Comparison of ENCODE assay signal across 20 cellular contexts in the genomic region with DNA sequence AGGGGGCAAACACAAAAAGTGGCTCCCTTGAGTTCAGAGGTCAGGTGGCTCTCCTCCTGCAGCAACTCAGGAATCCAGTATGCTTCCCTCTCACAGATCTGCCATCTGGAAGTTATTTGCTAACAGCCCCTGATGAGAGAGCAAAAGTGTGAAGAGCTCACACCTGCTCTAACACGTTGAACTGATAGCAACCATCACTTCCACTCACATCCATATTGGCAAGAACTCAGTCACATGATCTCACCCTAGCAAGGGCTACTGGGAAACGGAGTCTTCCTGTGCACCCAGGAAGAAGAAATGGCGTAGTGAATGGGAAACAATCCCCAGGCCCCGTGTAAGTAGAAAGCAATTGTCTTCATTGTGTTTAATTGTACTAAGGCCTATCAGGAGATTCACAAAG. TPM values are rescaled to one million over a fixed set of nuclear protein-coding genes. Genes with fewer than 3 reads are reported as not detected.
DNase-seq lines count a peak whose midpoint lies in the region; ATAC-seq, FAIRE-seq and TF ChIP-seq lines count a peak whose summit lies in the region.
"Had no signal": no experiment of that assay in that cellular context is flagged by ENCODE, and none has a peak within 500 bp of the region (broad histone marks: within the 10 kb centered on the region; RNA-seq: fewer than 3 reads in every experiment).

No MANE protein-coding gene starts in this region.

- TF ChIP-seq POLR2A in GM12891 (IDR thresholded peaks at IDR 0.05; ENCODE audit: low read depth, low read length) (no peak), GM18505 (IDR thresholded peaks at IDR 0.05; ENCODE audit: borderline replicate concordance, extremely low read depth, insufficient read depth, insufficient read length) (no peak)

- no peak for ATAC-seq in HG03439 (IDR thresholded peaks at IDR 0.05; ENCODE audit: unreplicated experiment)
- ATAC-seq in esophagus mucosa = no peak
- no peak for ATAC-seq in GM18505 (IDR thresholded peaks at IDR 0.05; ENCODE audit: unreplicated experiment)

- peak; percentile 16 for FAIRE-seq in GM12891 (lab: Jason Lieb, UNC)
- peak; percentile 80 for FAIRE-seq in bronchial epithelial cell (lab: Jason Lieb, UNC)
- FAIRE-seq: G401.6 had no signal

- DNase-seq in DMS53 (lab: John Stamatoyannopoulos, UW) = peak; percentile 58
- DNase-seq in DMS53 treated with DMSO at 0.1 percent for 48 hours (lab: John Stamatoyannopoulos, UW; ENCODE audit: unreplicated experiment) = no peak
- no peak for DNase-seq in GM12891 (ENCODE audit: insufficient read length, low spot score)
- peak; percentile 92 for DNase-seq in NCI-H2171 treated with DMSO at 0.1 percent for 48 hours (lab: John Stamatoyannopoulos, UW)
- no peak for DNase-seq in bronchial epithelial cell (ENCODE audit: low read depth)
- DNase-seq: 8988T, C1 segment of cervical spinal cord, DMS79 treated with DMSO at 0.1 percent for 48 hours, H7, KBM-7, NCI-H187, NCI-H226, NCI-H774, RPMI8226, T-helper 9 cell had no signal

- H3K36me3 ChIP-seq in bronchial epithelial cell (ENCODE audit: control insufficient read depth, insufficient read depth, low read length) = no peaks in the 10 kb centered on the region

- no peak overlapping the region for H3K4me3 ChIP-seq in bronchial epithelial cell (ENCODE audit: low read depth, low read length)

- H3K27me3 ChIP-seq in bronchial epithelial cell (ENCODE audit: control insufficient read depth, insufficient read depth, low read length) = no peaks in the 10 kb centered on the region

- no peak for TF ChIP-seq CTCF in bronchial epithelial cell (IDR thresholded peaks at IDR 0.05; ENCODE audit: insufficient read depth, low read length, severe bottlenecking)

TF ChIP-seq in GM12891, 5 proteins besides CTCF, POLR2A, EP300 and RAD21:
- TF ChIP-seq POU2F2 (IDR thresholded peaks at IDR 0.05; ENCODE audit: low read depth, low read length) = no peak
- no peak for TF ChIP-seq PAX5 (IDR thresholded peaks at IDR 0.05; ENCODE audit: insufficient read depth, low read length, severe bottlenecking)
- TF ChIP-seq TAF1 (IDR thresholded peaks at IDR 0.05; ENCODE audit: low read depth, low read length) = no peak
- TF ChIP-seq POLR2AphosphoS5 (IDR thresholded peaks at IDR 0.05; ENCODE audit: low read depth, low read length) = no peak
- no peak for TF ChIP-seq SPI1 (IDR thresholded peaks at IDR 0.05; ENCODE audit: low read depth, low read length)

RNA-seq across cellular contexts. Expression of a gene that starts 20.7 kb away (rescaled TPM):
- polyA plus RNA-seq in GM12891 (2012; ENCODE audit: low read depth, missing spikeins) = 0.08 TPM
- 0.26 TPM in 2 replicates for total RNA-seq in bronchial epithelial cell
- 0.20 TPM for total RNA-seq in esophagus mucosa
- total RNA-seq: HT1080 had no signal

Comparison
In these comparisons a context has a peak if more than half of its experiments do, and no peak if none do; other contexts are left out.
1. DNase-seq: peak in DMS53 (single experiment) and NCI-H2171 treated with DMSO at 0.1 percent for 48 hours (single experiment); none in DMS53 treated with DMSO at 0.1 percent for 48 hours (single experiment), GM12891 (single experiment) and bronchial epithelial cell (single experiment).